16 cellular contexts compared by ENCODE assay signal in genomic region chr5:108950276-108950675, GRCh38.
DNase-seq lines count a peak whose midpoint lies in the region; ATAC-seq, FAIRE-seq and TF ChIP-seq lines count a peak whose summit lies in the region.
"Had no signal": no experiment of that assay in that cellular context is flagged by ENCODE, and none has a peak within 500 bp of the region (broad histone marks: within the 10 kb centered on the region; RNA-seq: fewer than 3 reads in every experiment).

No MANE protein-coding gene starts in this region.

- CTCF ChIA-PET in HepG2 (lab: Yijun Ruan, JAX; ENCODE audit: low intra/inter-chr PET ratio, low total read pairs) (no interaction called here), PC-3 (lab: Charles Lee) (no interaction called here)

- TF ChIP-seq POLR2A in HepG2 (IDR thresholded peaks at IDR 0.05; ENCODE audit: insufficient read depth in 1 of 2, low read depth in 2 of 2, low read length in 2 of 2) (no peak), right lobe of liver (IDR thresholded peaks at IDR 0.05) (no peak), thyroid gland (IDR thresholded peaks at IDR 0.05) (no peak)

- intact Hi-C loops in HepG2 (cut with micrococcal nuclease; ENCODE audit: unreplicated experiment) (no loop called here), right lobe of liver (cut with DNase I) (no loop called here), pancreas (cut with DNase I) (no loop called here), PC-3 (cut with micrococcal nuclease) (no loop called here), thyroid gland (cut with DNase I) (no loop called here)

- no peaks in the 10 kb centered on the region for H3K79me2 ChIP-seq in HepG2 (ENCODE audit: insufficient read depth, low read length)
- H3K79me2 ChIP-seq in PC-3 (ENCODE audit: low read length), result no peaks in the 10 kb centered on the region

- H3K27me3 ChIP-seq in HepG2 (ENCODE audit: control insufficient read depth in 1 of 2, insufficient read depth in 2 of 2, low read length in 2 of 2) (no peaks in the 10 kb centered on the region), right lobe of liver (no peaks in the 10 kb centered on the region), pancreas (no peaks in the 10 kb centered on the region), PC-3 (ENCODE audit: low read length) (no peaks in the 10 kb centered on the region), thyroid gland (no peaks in the 10 kb centered on the region)
- H3K27me3 ChIP-seq: BLaER1 had no signal

- H3K4me1 ChIP-seq in HepG2 (ENCODE audit: insufficient read depth, low read length) (no peaks in the 10 kb centered on the region), right lobe of liver (no peaks in the 10 kb centered on the region), pancreas (no peaks in the 10 kb centered on the region), PC-3 (ENCODE audit: insufficient read depth, low read length) (no peaks in the 10 kb centered on the region), thyroid gland (no peaks in the 10 kb centered on the region)
- H3K4me1 ChIP-seq: BLaER1 had no signal

- POLR2A ChIA-PET in HepG2 (lab: Yijun Ruan, JAX) (no interaction called here), PC-3 (lab: Charles Lee; ENCODE audit: unreplicated experiment) (no interaction called here)

- 96% methylated on average over 2 of the region's 2 CpGs for WGBS in HepG2 (ENCODE audit: low lambda C conversion rate)
- WGBS in right lobe of liver (ENCODE audit: insufficient coverage, low coverage, low lambda C conversion rate, missing lambda C conversion rate), result 95% methylated on average over 2 of the region's 2 CpGs
- WGBS in pancreas, 2 donors, result 91 to 95% methylated on average over 2 of the region's 2 CpGs
- WGBS in thyroid gland, 2 donors, result 94 to 97% methylated on average over 2 of the region's 2 CpGs

- DNase-seq in HepG2 (ENCODE audit: low spot score), result no peak
- DNase-seq in right lobe of liver, result no peak
- DNase-seq in pancreas, result no peak
- no peak for DNase-seq in NCI-H524 treated with DMSO at 0.1 percent for 48 hours (lab: John Stamatoyannopoulos, UW)
- DNase-seq in PC-3, result no peak
- DNase-seq in thyroid gland, result no peak
- DNase-seq: CD4-positive, alpha-beta memory T cell; DMS153; DMS79; H9 had no signal

- no peak overlapping the region for H3K4me2 ChIP-seq in HepG2 (ENCODE audit: low read depth, low read length)
- no peak overlapping the region for H3K4me2 ChIP-seq in PC-3 (ENCODE audit: low read length)
- H3K4me2 ChIP-seq: BLaER1 had no signal

- no peak for TF ChIP-seq RAD21 in HepG2 (CRISPR knock-in tag; IDR thresholded peaks at IDR 0.05)

- H3K36me3 ChIP-seq in HepG2 (replicated peaks in 1 of 2; ENCODE audit: control insufficient read depth in 1 of 2, insufficient read depth in 2 of 2, low read length in 2 of 2), result no peaks in the 10 kb centered on the region
- H3K36me3 ChIP-seq in right lobe of liver, result no peaks in the 10 kb centered on the region
- H3K36me3 ChIP-seq in pancreas, result peaks cover 0 to 3% (median 0%) of the 10 kb centered on the region in 3 donors
- no peaks in the 10 kb centered on the region for H3K36me3 ChIP-seq in PC-3 (ENCODE audit: low read depth, low read length)
- H3K36me3 ChIP-seq in thyroid gland, result no peaks in the 10 kb centered on the region
- H3K36me3 ChIP-seq: BLaER1 had no signal

- no peaks in the 10 kb centered on the region for H3F3A ChIP-seq in PC-3 (ENCODE audit: low read length, unreplicated experiment)

- H3K9me3 ChIP-seq in HepG2 (ENCODE audit: low read length) (no peaks in the 10 kb centered on the region), right lobe of liver (no peaks in the 10 kb centered on the region), pancreas (no peaks in the 10 kb centered on the region), PC-3 (ENCODE audit: low read length) (no peaks in the 10 kb centered on the region), thyroid gland (no peaks in the 10 kb centered on the region)
- H3K9me3 ChIP-seq: BLaER1 had no signal

- in situ Hi-C loops in HepG2 (cut with HindIII; ENCODE audit: extremely low pct_ligation_motif_present, low pct_unique_long_range_greater_than_20kb), result no loop called here

- no peaks in the 10 kb centered on the region for H3K9me2 ChIP-seq in PC-3 (replicated peaks; ENCODE audit: low read length)

- ATAC-seq in HepG2 (no peak), right lobe of liver (no peak), pancreas (no peak), PC-3 (no peak)
- ATAC-seq: GM12878 had no signal

- H2AFZ ChIP-seq in HepG2 (ENCODE audit: low read length) (no peak overlapping the region), PC-3 (ENCODE audit: low read length) (no peak overlapping the region)

- H4K20me1 ChIP-seq in HepG2 (ENCODE audit: insufficient read depth, low read length), result no peaks in the 10 kb centered on the region
- H4K20me1 ChIP-seq in PC-3 (ENCODE audit: low read length), result no peaks in the 10 kb centered on the region
- H4K20me1 ChIP-seq: BLaER1 had no signal

- no peak overlapping the region for H3K27ac ChIP-seq in HepG2 (ENCODE audit: extremely low read length, insufficient read depth, low read length)
- H3K27ac ChIP-seq in right lobe of liver, result no peak overlapping the region
- H3K27ac ChIP-seq in pancreas, result no peak overlapping the region
- H3K27ac ChIP-seq in PC-3 (ENCODE audit: low read length), result no peak overlapping the region
- H3K27ac ChIP-seq in thyroid gland, result no peak overlapping the region
- H3K27ac ChIP-seq: 22Rv1, BLaER1 had no signal

- BruUV-seq in HepG2 (replicated peaks; lab: Mats Ljungman, UMichigan) (no TSS peak), PC-3 (replicated peaks; lab: Mats Ljungman, UMichigan) (no TSS peak)

- TF ChIP-seq CTCF in HepG2 (CRISPR knock-in tag; IDR thresholded peaks at IDR 0.05) (no peak), right lobe of liver (IDR thresholded peaks at IDR 0.05) (no peak), pancreas (IDR thresholded peaks at IDR 0.05) (no peak), PC-3 (conservative IDR thresholded peaks at IDR 0.05; ENCODE audit: low read depth, low read length) (no peak), thyroid gland (IDR thresholded peaks at IDR 0.05) (no peak)

- H3K4me3 ChIP-seq in HepG2 (replicated peaks in 1 of 3; ENCODE audit: insufficient read depth in 1 of 3, low read depth in 2 of 3, low read length in 3 of 3) (no peak overlapping the region), right lobe of liver (no peak overlapping the region), pancreas (no peak overlapping the region), PC-3 (ENCODE audit: low read length) (no peak overlapping the region), thyroid gland (replicated peaks in 1 of 3) (no peak overlapping the region)
- H3K4me3 ChIP-seq: BLaER1, GM12878 had no signal

- FAIRE-seq in HepG2 (lab: Jason Lieb, UNC) (no peak), colon (lab: Jason Lieb, UNC) (peak; percentile 36), pancreas (lab: Jason Lieb, UNC) (peak; percentile 51)
- FAIRE-seq: GM19239, H1 had no signal

- TF ChIP-seq EP300 in HepG2 (IDR thresholded peaks at IDR 0.05; ENCODE audit: low read depth in 2 of 2, low read length in 2 of 2), result no peak
- TF ChIP-seq EP300 in HepG2 (CRISPR knock-in tag; IDR thresholded peaks at IDR 0.05; ENCODE audit: borderline replicate concordance), result no peak

- no peak overlapping the region for H3K9ac ChIP-seq in HepG2 (ENCODE audit: insufficient read depth, low read depth, low read length)
- H3K9ac ChIP-seq in PC-3 (ENCODE audit: low read length), result no peak overlapping the region
- H3K9ac ChIP-seq: BLaER1 had no signal

TF ChIP-seq in HepG2, 621 proteins besides CTCF, POLR2A, EP300 and RAD21:
- TF ChIP-seq TFE3 (CRISPR knock-in tag; IDR thresholded peaks at IDR 0.05), result no peak
- peak; percentile 57 to 77; a peak in 3 of 4 replicates for TF ChIP-seq MAFK (conservative IDR thresholded peaks at IDR 0.05 in 1 of 2, IDR thresholded peaks at IDR 0.05 in 1 of 2; ENCODE audit: low read length in 2 of 2)
- no peak for TF ChIP-seq ZNF777 (CRISPR knock-in tag; IDR thresholded peaks at IDR 0.05)
- TF ChIP-seq MAFF (IDR thresholded peaks at IDR 0.05; ENCODE audit: low read depth, low read length), result peak; percentile 41; the same call in 1 of the 2 replicates
